In the genomic region with DNA sequence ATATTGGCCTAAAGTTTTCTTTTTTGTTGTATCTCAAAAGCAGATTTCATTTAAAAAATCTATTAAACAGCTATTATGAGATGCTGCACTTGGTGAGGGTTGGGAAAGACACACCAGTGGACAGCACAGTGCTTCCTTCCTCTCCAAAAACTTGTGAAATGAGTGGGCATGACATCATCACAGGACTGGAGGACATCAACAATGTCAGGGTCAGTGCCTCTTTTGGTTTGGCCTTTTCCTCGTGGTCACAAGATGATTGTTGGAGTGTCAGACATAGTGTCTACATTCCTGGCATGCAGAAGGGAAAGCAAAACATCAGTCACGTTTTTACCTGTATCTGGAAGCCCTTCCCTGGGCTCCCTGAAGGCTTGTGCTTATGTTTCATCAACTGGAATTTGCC, we compare ENCODE assay signal across 1 cellular context.
A peak's percentile ranks its signal among the peaks of the same experiment; 100 is the strongest.
TF ChIP-seq lines count a peak whose summit lies in the region.

No MANE protein-coding gene starts in this region.

TF ChIP-seq in HepG2, 621 proteins besides CTCF, POLR2A, EP300 and RAD21 (continued from another document):
- TF ChIP-seq ARID3A (IDR thresholded peaks at IDR 0.05; ENCODE audit: low read depth, low read length), result no peak
- no peak for TF ChIP-seq ZNF121 (CRISPR knock-in tag; IDR thresholded peaks at IDR 0.05)
- TF ChIP-seq, protein P1, sequence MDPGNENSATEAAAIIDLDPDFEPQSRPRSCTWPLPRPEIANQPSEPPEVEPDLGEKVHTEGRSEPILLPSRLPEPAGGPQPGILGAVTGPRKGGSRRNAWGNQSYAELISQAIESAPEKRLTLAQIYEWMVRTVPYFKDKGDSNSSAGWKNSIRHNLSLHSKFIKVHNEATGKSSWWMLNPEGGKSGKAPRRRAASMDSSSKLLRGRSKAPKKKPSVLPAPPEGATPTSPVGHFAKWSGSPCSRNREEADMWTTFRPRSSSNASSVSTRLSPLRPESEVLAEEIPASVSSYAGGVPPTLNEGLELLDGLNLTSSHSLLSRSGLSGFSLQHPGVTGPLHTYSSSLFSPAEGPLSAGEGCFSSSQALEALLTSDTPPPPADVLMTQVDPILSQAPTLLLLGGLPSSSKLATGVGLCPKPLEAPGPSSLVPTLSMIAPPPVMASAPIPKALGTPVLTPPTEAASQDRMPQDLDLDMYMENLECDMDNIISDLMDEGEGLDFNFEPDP (CRISPR knock-in tag; conservative IDR thresholded peaks at IDR 0.05), result no peak
- peak; percentile 90 for TF ChIP-seq ATF7 (IDR thresholded peaks at IDR 0.05)
- TF ChIP-seq ATF7 (CRISPR knock-in tag; IDR thresholded peaks at IDR 0.05), result no peak
TF ChIP-seq in HepG2: peak in this region for 15.
